In genomic region chr18:23307567-23308295, GRCh38 we compare ENCODE assay signal across 11 cellular contexts.
DNase-seq lines count a peak whose midpoint lies in the region; ATAC-seq lines count a peak whose summit lies in the region.
"Had no signal": no experiment of that assay in that cellular context is flagged by ENCODE, and none has a peak within 500 bp of the region (broad histone marks: within the 10 kb centered on the region; RNA-seq: fewer than 3 reads in every experiment).

No MANE protein-coding gene starts in this region.

- H3K36me3 ChIP-seq in Karpas-422 (ENCODE audit: insufficient read depth, low read length), result no peaks in the 10 kb centered on the region
- H3K36me3 ChIP-seq: prostate gland had no signal

- H2AFZ ChIP-seq in Karpas-422 (ENCODE audit: low read length), result no peak overlapping the region

- peaks cover 6 to 7% of the 10 kb centered on the region in 2 donors for H3K36me3 Mint-ChIP-seq in activated naive CD4-positive, alpha-beta T cell treated with anti-CD3 and anti-CD28 coated beads, Interleukin-2, amount 50 U/mL, for 72 hours

- H3K79me2 ChIP-seq in Karpas-422 (ENCODE audit: low read length), result no peaks in the 10 kb centered on the region

- DNase-seq in activated naive CD4-positive, alpha-beta T cell treated with anti-CD3 and anti-CD28 coated beads, Interleukin-2, amount 50 U/mL, for 72 hours (ENCODE audit: low spot score in 2 of 2), result peak in 1 of 2 donors; percentile 68
- no peak for DNase-seq in activated naive CD4-positive, alpha-beta T cell (lab: John Stamatoyannopoulos, UW)
- peak; percentile 27 for DNase-seq in KG1 (lab: John Stamatoyannopoulos, UW)
- DNase-seq in dermis blood vessel endothelial cell, result peak; percentile 55
- no peak for DNase-seq in DMS 273 (lab: John Stamatoyannopoulos, UW; ENCODE audit: unreplicated experiment)
- no peak for DNase-seq in DMS79 (lab: John Stamatoyannopoulos, UW)
- DNase-seq in Karpas-422, result no peak
- DNase-seq: Caco-2 had no signal

- no peaks in the 10 kb centered on the region; the same call in 1 of the 2 replicates for H4K20me1 ChIP-seq in Karpas-422 (ENCODE audit: insufficient read depth, low read depth, low read length)

- H3K27ac Mint-ChIP-seq in activated naive CD4-positive, alpha-beta T cell treated with anti-CD3 and anti-CD28 coated beads, Interleukin-2, amount 50 U/mL, for 72 hours, result peak overlapping the region; percentile 69 to 88
- H3K27ac Mint-ChIP-seq: dendritic cell treated with granulocyte-macrophage colony-stimulating factor and Interleukin-4, amounts not matched to agents 40 ng/mL and 50 ng/mL, for 4 days had no signal

- H3K4me3 ChIP-seq in Karpas-422 (ENCODE audit: low read length), result no peak overlapping the region
- H3K4me3 ChIP-seq: prostate gland had no signal

- no peak overlapping the region for H3K4me2 ChIP-seq in Karpas-422 (ENCODE audit: low read depth, low read length, poor library complexity, severe bottlenecking)

- H3K9me3 Mint-ChIP-seq in activated naive CD4-positive, alpha-beta T cell treated with anti-CD3 and anti-CD28 coated beads, Interleukin-2, amount 50 U/mL, for 72 hours, result no peaks in the 10 kb centered on the region
- H3K9me3 Mint-ChIP-seq: dendritic cell treated with granulocyte-macrophage colony-stimulating factor and Interleukin-4, amounts not matched to agents 40 ng/mL and 50 ng/mL, for 4 days had no signal

- H3K9me3 ChIP-seq in Karpas-422 (ENCODE audit: low read length), result no peaks in the 10 kb centered on the region
- H3K9me3 ChIP-seq: Caco-2, prostate gland had no signal

- no peaks in the 10 kb centered on the region for H3K9me2 ChIP-seq in Karpas-422 (replicated peaks; ENCODE audit: insufficient read depth, low read length)

- H3K27me3 ChIP-seq in Karpas-422 (ENCODE audit: low read length), result no peaks in the 10 kb centered on the region

- no peak overlapping the region for H3K9ac ChIP-seq in Karpas-422 (ENCODE audit: low read length)

- H3K4me1 ChIP-seq in Karpas-422 (ENCODE audit: low read length), result peaks cover 6% of the 10 kb centered on the region; the same call in 1 of the 2 replicates
- H3K4me1 ChIP-seq: Caco-2, prostate gland had no signal

- ATAC-seq in activated naive CD4-positive, alpha-beta T cell treated with anti-CD3 and anti-CD28 coated beads, Interleukin-2, amount 50 U/mL, for 72 hours, result peak; percentile 50 to 84
- ATAC-seq in GM19455 (IDR thresholded peaks at IDR 0.05; ENCODE audit: unreplicated experiment), result no peak

- H3K27ac ChIP-seq in Karpas-422 (ENCODE audit: low read length), result no peak overlapping the region
- H3K27ac ChIP-seq: prostate gland had no signal

Comparison
In these comparisons a context has a peak if more than half of its experiments do, and no peak if none do; other contexts are left out.
1. DNase-seq: peak in KG1 (single experiment) and dermis blood vessel endothelial cell (single experiment); none in activated naive CD4-positive, alpha-beta T cell (0 of 4), DMS 273 (single experiment), DMS79 (single experiment) and Karpas-422 (single experiment).